In the genomic region with DNA sequence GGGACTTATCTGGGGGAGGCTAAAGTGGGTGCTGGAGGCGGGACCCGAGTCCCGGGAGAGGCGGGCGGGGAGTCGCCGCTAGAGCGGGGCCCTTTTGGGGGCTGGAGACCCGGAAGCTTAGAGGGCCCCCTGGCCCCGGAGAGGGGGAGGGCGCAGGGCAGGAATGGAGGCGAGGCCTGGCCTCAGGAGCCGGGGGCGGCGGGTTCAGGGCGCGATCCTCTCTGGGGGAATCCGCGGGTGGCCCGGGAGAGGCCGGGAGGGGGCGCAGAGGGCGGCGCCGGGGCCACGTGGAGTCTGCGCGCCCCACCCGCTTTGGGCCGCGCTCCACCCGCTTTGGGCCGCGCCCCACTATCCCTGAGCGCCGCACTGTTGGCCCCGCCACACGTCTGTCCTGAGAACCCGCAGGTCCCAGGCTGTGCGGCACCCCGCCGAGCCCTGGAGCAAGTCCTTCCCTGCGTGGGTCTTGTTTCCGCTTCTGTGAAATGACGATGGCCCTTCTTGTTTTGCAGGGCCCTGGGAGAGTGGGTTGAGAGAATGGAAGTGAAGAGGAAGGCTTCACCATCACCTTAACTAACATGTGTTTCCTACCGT, we compare ENCODE assay signal across 8 cellular contexts.
A peak's percentile ranks its signal among the peaks of the same experiment; 100 is the strongest.
DNase-seq lines count a peak whose midpoint lies in the region; ATAC-seq and TF ChIP-seq lines count a peak whose summit lies in the region.

No MANE protein-coding gene starts in this region.

- ATAC-seq in GM19455 (IDR thresholded peaks at IDR 0.05; ENCODE audit: unreplicated experiment) (peak; percentile 63), sciatic nerve (peak; percentile 83), GM18873 (IDR thresholded peaks at IDR 0.05; ENCODE audit: low FRiP score, unreplicated experiment) (no peak)

- intact Hi-C loops in adrenal gland (cut with DNase I) (no loop called here), sciatic nerve (cut with DNase I) (no loop called here)

- peak overlapping the region; percentile 69 for H2AFZ ChIP-seq in KMS-11 (ENCODE audit: low read depth)

- H3K27ac ChIP-seq in KMS-11 (peak overlapping the region; percentile 43), adrenal gland (peak overlapping the region; percentile 41 to 97 (median 81))

- peak overlapping the region; percentile 36 for H3K4me3 ChIP-seq in KMS-11 (IDR thresholded peaks at IDR 0.05; ENCODE audit: insufficient read depth, low read depth, low read length)
- peak overlapping the region in 3 of 4 donors; percentile 40 to 91 (median 87) for H3K4me3 ChIP-seq in adrenal gland

- peak overlapping the region; percentile 71 for H3K4me2 ChIP-seq in KMS-11

- H3K4me1 ChIP-seq in KMS-11 (ENCODE audit: low read depth, poor library complexity, severe bottlenecking) (peaks cover 9% of the 10 kb centered on the region), adrenal gland (replicated peaks in 1 of 2) (no peaks in the 10 kb centered on the region)

- peak; percentile 84 for DNase-seq in CD1c-positive myeloid dendritic cell (ENCODE audit: extremely low spot score)
- peak; percentile 25 for DNase-seq in T follicular helper cell (ENCODE audit: low read depth)
- DNase-seq in adrenal gland, result peak; percentile 68 to 81 (median 71)
- DNase-seq in hepatic stellate cell (ENCODE audit: low spot score), result peak; percentile 55
- DNase-seq in sciatic nerve (ENCODE audit: low spot score), result peak; percentile 76

- H3K79me2 ChIP-seq in KMS-11 (ENCODE audit: insufficient read depth, low read depth), result no peaks in the 10 kb centered on the region

- TF ChIP-seq POLR2A in adrenal gland (IDR thresholded peaks at IDR 0.05), result peak in 1 of 2 donors; percentile 46

- TF ChIP-seq CTCF in KMS-11 (conservative IDR thresholded peaks at IDR 0.05; ENCODE audit: low read depth, low read length) (peak; percentile 28; the same call in 1 of the 2 replicates), adrenal gland (IDR thresholded peaks at IDR 0.05) (peak in 4 of 6 experiments; percentile 15 to 39 (median 32))

- H3K9me3 ChIP-seq in adrenal gland (replicated peaks in 1 of 3), result no peaks in the 10 kb centered on the region

- WGBS in adrenal gland, 4 donors, result 0 to 1% (median 1%) methylated on average over 4 to 44 of the region's 46 CpGs

- peak overlapping the region; percentile 56 for H3K9ac ChIP-seq in KMS-11

- no peaks in the 10 kb centered on the region for H4K20me1 ChIP-seq in KMS-11 (ENCODE audit: insufficient read depth)

- H3K36me3 ChIP-seq in KMS-11 (ENCODE audit: insufficient read depth) (no peaks in the 10 kb centered on the region), adrenal gland (replicated peaks in 1 of 2) (no peaks in the 10 kb centered on the region)

- H3K27me3 ChIP-seq in KMS-11 (ENCODE audit: insufficient read depth, low read depth), result no peaks in the 10 kb centered on the region
- no peaks in the 10 kb centered on the region for H3K27me3 ChIP-seq in adrenal gland

Comparison
In these comparisons a context has a peak if more than half of its experiments do, and no peak if none do; other contexts are left out.
1. DNase-seq: peak in every context shown above with its lines; median percentile 84 in CD1c-positive myeloid dendritic cell; 76 in sciatic nerve; 71 in adrenal gland; 55 in hepatic stellate cell; 25 in T follicular helper cell.